ENCODE assay signal across 1 cellular context in genomic region chr11:126426820-126427749, GRCh38.
TF ChIP-seq lines count a peak whose summit lies in the region.

No MANE protein-coding gene starts in this region.

TF ChIP-seq in HepG2, 621 proteins besides CTCF, POLR2A, EP300 and RAD21 (continued from another document):
- TF ChIP-seq ZNF883 (CRISPR knock-in tag; IDR thresholded peaks at IDR 0.05; ENCODE audit: not compliant biosample characterization): no peak
